In genomic region chr6:140078552-140079126, GRCh38 we compare ENCODE assay signal across 10 cellular contexts.
A peak's percentile ranks its signal among the peaks of the same experiment; 100 is the strongest.
DNase-seq lines count a peak whose midpoint lies in the region; ATAC-seq and TF ChIP-seq lines count a peak whose summit lies in the region.
"Had no signal": no experiment of that assay in that cellular context is flagged by ENCODE, and none has a peak within 500 bp of the region (broad histone marks: within the 10 kb centered on the region; RNA-seq: fewer than 3 reads in every experiment).

No MANE protein-coding gene starts in this region.

- no peak for TF ChIP-seq POLR2A in erythroblast (IDR thresholded peaks at IDR 0.05; ENCODE audit: low read length)

- no peaks in the 10 kb centered on the region for H3K27me3 ChIP-seq in thoracic aorta (replicated peaks; ENCODE audit: insufficient read depth)

- H3K27me3 Mint-ChIP-seq in chondrocyte (ENCODE audit: low read depth), result no peaks in the 10 kb centered on the region

- peaks cover 3% of the 10 kb centered on the region for H3K36me3 Mint-ChIP-seq in chondrocyte (ENCODE audit: low read depth)

- H3K4me3 ChIP-seq in thoracic aorta, result peak overlapping the region; percentile 57

- TF ChIP-seq CTCF in chondrocyte (IDR thresholded peaks at IDR 0.05), result no peak
- no peak for TF ChIP-seq CTCF in thoracic aorta (IDR thresholded peaks at IDR 0.05)

- peak overlapping the region; percentile 59 to 66 for H3K27ac ChIP-seq in thoracic aorta

- no peak overlapping the region for H3K4me3 Mint-ChIP-seq in chondrocyte (ENCODE audit: unreplicated experiment)

- peak overlapping the region; percentile 91 for H3K27ac Mint-ChIP-seq in chondrocyte (ENCODE audit: unreplicated experiment)

- H3K9me3 ChIP-seq in thoracic aorta, result no peaks in the 10 kb centered on the region

- H3K36me3 ChIP-seq in thoracic aorta, result no peaks in the 10 kb centered on the region

- peaks cover 56% of the 10 kb centered on the region for H3K4me1 Mint-ChIP-seq in chondrocyte (ENCODE audit: low read depth)

- peaks cover 4% of the 10 kb centered on the region for H3K9me3 Mint-ChIP-seq in chondrocyte (ENCODE audit: low read depth)

- DNase-seq in HS-27A (ENCODE audit: low read depth) (peak; percentile 91), chondrocyte (ENCODE audit: low spot score) (no peak), left kidney (ENCODE audit: low read depth, low spot score) (peak; percentile 70), thoracic aorta (ENCODE audit: low spot score) (no peak), NCI-H1694 treated with DMSO at 0.1 percent for 48 hours (lab: John Stamatoyannopoulos, UW) (no peak), NCI-H2081 (lab: John Stamatoyannopoulos, UW) (no peak), erythroblast (lab: John Stamatoyannopoulos, UW) (no peak)
- DNase-seq in activated CD4-positive, CD25-positive, alpha-beta regulatory T cell (lab: John Stamatoyannopoulos, UW), result no peak
- DNase-seq: effector CD4-positive, alpha-beta T cell; NCI-H2171 had no signal

- ATAC-seq in thoracic aorta (ENCODE audit: insufficient number of reproducible peaks, low FRiP score, low read depth), result no peak

- peaks cover 21 to 43% of the 10 kb centered on the region in 2 donors for H3K4me1 ChIP-seq in thoracic aorta (ENCODE audit: control insufficient read depth in 1 of 2, low read depth in 2 of 2)

Comparison
In these comparisons a context has a peak if more than half of its experiments do, and no peak if none do; other contexts are left out.
1. DNase-seq: peak in HS-27A (single experiment) and left kidney (single experiment); none in chondrocyte (single experiment), thoracic aorta (single experiment), activated CD4-positive, CD25-positive, alpha-beta regulatory T cell (0 of 4), NCI-H1694 treated with DMSO at 0.1 percent for 48 hours (single experiment), NCI-H2081 (0 of 2) and erythroblast (0 of 2).